In genomic region chr11:106581399-106581798, GRCh38 we compare ENCODE assay signal across 27 cellular contexts.
"Had no signal": no experiment of that assay in that cellular context is flagged by ENCODE, and none has a peak within 500 bp of the region (broad histone marks: within the 10 kb centered on the region; RNA-seq: fewer than 3 reads in every experiment).

No MANE protein-coding gene starts in this region.

- H3K36me3 Mint-ChIP-seq: activated CD8-positive, alpha-beta memory T cell treated with anti-CD3 and anti-CD28 coated beads, Interleukin-2, amount 10 ng/mL, durations not matched to agents 7 days and 5 days; memory B cell; naive B cell; type B pancreatic cell had no signal

- H3K27ac ChIP-seq: gastrocnemius medialis, sigmoid colon, spleen, thoracic aorta, vagina, VCaP had no signal

- H3K9me3 ChIP-seq: gastrocnemius medialis, sigmoid colon, thoracic aorta, vagina had no signal

- H3K4me1 ChIP-seq: sigmoid colon, spleen, vagina had no signal

- H3K9me3 Mint-ChIP-seq: type B pancreatic cell had no signal

- H3K36me3 ChIP-seq: gastrocnemius medialis, sigmoid colon, spleen, thoracic aorta, vagina had no signal

- ATAC-seq: activated CD4-positive, CD25-positive, alpha-beta regulatory T cell treated with anti-CD3 and anti-CD28 coated beads, Interleukin-2, amount 50 U/mL, for 24 hours; activated CD8-positive, alpha-beta memory T cell treated with anti-CD3 and anti-CD28 coated beads, Interleukin-2, amount 10 ng/mL, durations not matched to agents 7 days and 5 days; activated CD8-positive, alpha-beta T cell treated with anti-CD3 and anti-CD28 coated beads for 36 hours; activated naive CD8-positive, alpha-beta T cell treated with anti-CD3 and anti-CD28 coated beads, Interleukin-2, amount 50 U/mL, for 24 hours; effector memory CD8-positive, alpha-beta T cell; esophagus mucosa; gastrocnemius medialis had no signal

- H3K4me3 Mint-ChIP-seq: activated CD4-positive, alpha-beta T cell treated with anti-CD3 and anti-CD28 coated beads, Interleukin-2, amount 10 ng/mL, durations not matched to agents 7 days and 5 days; activated CD8-positive, alpha-beta memory T cell treated with anti-CD3 and anti-CD28 coated beads, Interleukin-2, amount 10 ng/mL, durations not matched to agents 7 days and 5 days; activated CD8-positive, alpha-beta T cell treated with anti-CD3 and anti-CD28 coated beads for 36 hours; activated naive CD8-positive, alpha-beta T cell treated with anti-CD3 and anti-CD28 coated beads, Interleukin-2, amount 50 U/mL, for 24 hours; effector memory CD8-positive, alpha-beta T cell; memory B cell; naive B cell; T-helper 2 cell treated with Interferon-gamma antibody and Interleukin-4, amounts not matched to agents 5 μg/mL and 100 μg/mL, for 36 hours; type B pancreatic cell had no signal

- H3K4me3 ChIP-seq: gastrocnemius medialis, sigmoid colon, spleen, thoracic aorta, vagina had no signal

- DNase-seq: activated CD4-positive, alpha-beta T cell treated with anti-CD3 and anti-CD28 coated beads, Interleukin-2, amount 10 ng/mL, durations not matched to agents 7 days and 5 days; activated CD8-positive, alpha-beta memory T cell treated with anti-CD3 and anti-CD28 coated beads, Interleukin-2, amount 10 ng/mL, durations not matched to agents 7 days and 5 days; activated CD8-positive, alpha-beta T cell treated with anti-CD3 and anti-CD28 coated beads for 36 hours; activated effector memory CD4-positive, alpha-beta T cell treated with anti-CD3 and anti-CD28 coated beads, Interleukin-2, amount 50 U/mL, for 16 hours; activated naive CD4-positive, alpha-beta T cell treated with anti-CD3 and anti-CD28 coated beads, Interleukin-2, amount 50 U/mL, for 16 hours; activated naive CD8-positive, alpha-beta T cell treated with anti-CD3 and anti-CD28 coated beads, Interleukin-2, amount 50 U/mL, for 24 hours; activated T-cell treated with anti-CD3 and anti-CD28 coated beads for 4 hours; anterior cingulate cortex; central memory CD4-positive, alpha-beta T cell; effector memory CD8-positive, alpha-beta T cell; gastrocnemius medialis; hypothalamus; naive B cell; retina; sigmoid colon; spleen; stimulated activated CD4-positive, alpha-beta T cell treated with anti-CD3 and anti-CD28 coated beads, Interleukin-4, amount 100 ng/mL, for 1 hour; stimulated activated naive CD4-positive, alpha-beta T cell had no signal

- H3K27me3 ChIP-seq: gastrocnemius medialis, sigmoid colon, spleen, vagina had no signal

- H3K27me3 Mint-ChIP-seq: activated CD4-positive, alpha-beta T cell treated with anti-CD3 and anti-CD28 coated beads, Interleukin-2, amount 10 ng/mL, durations not matched to agents 7 days and 5 days; activated CD8-positive, alpha-beta memory T cell treated with anti-CD3 and anti-CD28 coated beads, Interleukin-2, amount 10 ng/mL, durations not matched to agents 7 days and 5 days; activated CD8-positive, alpha-beta T cell treated with anti-CD3 and anti-CD28 coated beads for 36 hours; activated naive CD8-positive, alpha-beta T cell treated with anti-CD3 and anti-CD28 coated beads, Interleukin-2, amount 50 U/mL, for 24 hours; effector memory CD8-positive, alpha-beta T cell; memory B cell; naive B cell; progenitor cell of endocrine pancreas; type B pancreatic cell had no signal

- H3K27ac Mint-ChIP-seq: activated CD4-positive, alpha-beta T cell treated with anti-CD3 and anti-CD28 coated beads, Interleukin-2, amount 10 ng/mL, durations not matched to agents 7 days and 5 days; activated CD8-positive, alpha-beta memory T cell treated with anti-CD3 and anti-CD28 coated beads, Interleukin-2, amount 10 ng/mL, durations not matched to agents 7 days and 5 days; activated CD8-positive, alpha-beta T cell treated with anti-CD3 and anti-CD28 coated beads for 36 hours; activated naive CD8-positive, alpha-beta T cell treated with anti-CD3 and anti-CD28 coated beads, Interleukin-2, amount 50 U/mL, for 24 hours; effector memory CD8-positive, alpha-beta T cell; memory B cell; naive B cell; progenitor cell of endocrine pancreas; T-helper 2 cell treated with Interferon-gamma antibody and Interleukin-4, amounts not matched to agents 5 μg/mL and 100 μg/mL, for 36 hours; type B pancreatic cell had no signal

- H3K4me1 Mint-ChIP-seq: activated CD8-positive, alpha-beta memory T cell treated with anti-CD3 and anti-CD28 coated beads, Interleukin-2, amount 10 ng/mL, durations not matched to agents 7 days and 5 days; activated naive CD8-positive, alpha-beta T cell treated with anti-CD3 and anti-CD28 coated beads, Interleukin-2, amount 50 U/mL, for 24 hours; memory B cell; naive B cell had no signal
